Comparison of ENCODE assay signal across 1 cellular context in genomic region chr2:69013123-69013836, GRCh38.
TF ChIP-seq lines count a peak whose summit lies in the region.

Gene ANTXR1 (plus strand): TSS chr2:69013179. CDS start chr2:69013500, 321 bp downstream.

TF ChIP-seq in HepG2, 621 proteins besides CTCF, POLR2A, EP300 and RAD21 (continued from another document and continues in another):
- no peak for TF ChIP-seq ZNF619 (CRISPR knock-in tag; IDR thresholded peaks at IDR 0.05)
- TF ChIP-seq SALL1 (CRISPR knock-in tag; IDR thresholded peaks at IDR 0.05) = peak; percentile 67
- TF ChIP-seq GMEB1 (CRISPR knock-in tag; IDR thresholded peaks at IDR 0.05; ENCODE audit: borderline replicate concordance) = peak; percentile 38; the same call in 1 of the 2 replicates
- peak; percentile 75; the same call in 1 of the 2 replicates for TF ChIP-seq ZFP91 (CRISPR knock-in tag; IDR thresholded peaks at IDR 0.05; ENCODE audit: borderline replicate concordance)
- TF ChIP-seq ZNF337 (CRISPR knock-in tag; IDR thresholded peaks at IDR 0.05; ENCODE audit: borderline replicate concordance, low read depth) = no peak
- no peak for TF ChIP-seq HNRNPH1 (optimal IDR thresholded peaks at IDR 0.05; ENCODE audit: low read depth, low read length)
- TF ChIP-seq MXD3 (CRISPR knock-in tag; IDR thresholded peaks at IDR 0.05) = peak; percentile 60; the same call in 1 of the 2 replicates
- peak; percentile 62; the same call in 1 of the 2 replicates for TF ChIP-seq ZNF776 (CRISPR knock-in tag; IDR thresholded peaks at IDR 0.05)
- TF ChIP-seq ZNF572 (CRISPR knock-in tag; IDR thresholded peaks at IDR 0.05) = no peak
- peak; percentile 65; the same call in 1 of the 2 replicates for TF ChIP-seq ZNF747 (CRISPR knock-in tag; IDR thresholded peaks at IDR 0.05; ENCODE audit: borderline replicate concordance)
- peak; percentile 83 for TF ChIP-seq KLF13 (CRISPR knock-in tag; IDR thresholded peaks at IDR 0.05)
- TF ChIP-seq ZNF558 (CRISPR knock-in tag; IDR thresholded peaks at IDR 0.05; ENCODE audit: borderline replicate concordance) = 0 out of 2 replicates have a peak, but pooled peaks have one; percentile 67
- TF ChIP-seq ZFP41 (CRISPR knock-in tag; IDR thresholded peaks at IDR 0.05; ENCODE audit: borderline replicate concordance) = peak; percentile 64; the same call in 1 of the 2 replicates
- TF ChIP-seq MAX (IDR thresholded peaks at IDR 0.05) = peak; percentile 52; the same call in 1 of the 2 replicates
- TF ChIP-seq KLF15 (CRISPR knock-in tag; IDR thresholded peaks at IDR 0.05; ENCODE audit: borderline replicate concordance) = peak; percentile 32; the same call in 1 of the 2 replicates
- TF ChIP-seq ZBTB34 (CRISPR knock-in tag; IDR thresholded peaks at IDR 0.05) = no peak
- no peak; the same call in 1 of the 2 replicates for TF ChIP-seq ZNF274 (CRISPR knock-in tag; IDR thresholded peaks at IDR 0.05)
- no peak for TF ChIP-seq ARID5B (CRISPR knock-in tag; IDR thresholded peaks at IDR 0.05)
- 0 out of 2 replicates have a peak, but pooled peaks have one; percentile 65 for TF ChIP-seq ZNF615 (CRISPR knock-in tag; IDR thresholded peaks at IDR 0.05; ENCODE audit: borderline replicate concordance)
- peak; percentile 62; the same call in 1 of the 2 replicates for TF ChIP-seq MXD1 (CRISPR knock-in tag; IDR thresholded peaks at IDR 0.05)
- no peak for TF ChIP-seq ZBTB1 (CRISPR knock-in tag; IDR thresholded peaks at IDR 0.05; ENCODE audit: borderline replicate concordance)
- TF ChIP-seq HDAC1 (CRISPR knock-in tag; IDR thresholded peaks at IDR 0.05) = 0 out of 2 replicates have a peak, but pooled peaks have one; percentile 5
- peak; percentile 64 for TF ChIP-seq ZMYM4 (CRISPR knock-in tag; IDR thresholded peaks at IDR 0.05)
- peak; percentile 63 for TF ChIP-seq SRSF1 (optimal IDR thresholded peaks at IDR 0.05; ENCODE audit: low read depth, low read length)
- no peak for TF ChIP-seq ZNF703 (CRISPR knock-in tag; IDR thresholded peaks at IDR 0.05; ENCODE audit: borderline replicate concordance)
- no peak for TF ChIP-seq ZBTB40 (IDR thresholded peaks at IDR 0.05)
- peak; percentile 40; the same call in 1 of the 2 replicates for TF ChIP-seq ZBTB40 (CRISPR knock-in tag; IDR thresholded peaks at IDR 0.05)
- peak; percentile 35; the same call in 1 of the 2 replicates for TF ChIP-seq CENPT (CRISPR knock-in tag; IDR thresholded peaks at IDR 0.05; ENCODE audit: low read depth)
- peak; percentile 84 for TF ChIP-seq ZNF687 (CRISPR knock-in tag; IDR thresholded peaks at IDR 0.05)
- 0 out of 2 replicates have a peak, but pooled peaks have one; percentile 38 for TF ChIP-seq ZNF564 (CRISPR knock-in tag; IDR thresholded peaks at IDR 0.05)
- TF ChIP-seq ZNF343 (CRISPR knock-in tag; IDR thresholded peaks at IDR 0.05) = no peak
- no peak for TF ChIP-seq ZSCAN22 (CRISPR knock-in tag; IDR thresholded peaks at IDR 0.05)
- peak; percentile 91 for TF ChIP-seq GABPB1 (CRISPR knock-in tag; IDR thresholded peaks at IDR 0.05)
